Comparison of ENCODE assay signal across 27 cellular contexts in the genomic region with DNA sequence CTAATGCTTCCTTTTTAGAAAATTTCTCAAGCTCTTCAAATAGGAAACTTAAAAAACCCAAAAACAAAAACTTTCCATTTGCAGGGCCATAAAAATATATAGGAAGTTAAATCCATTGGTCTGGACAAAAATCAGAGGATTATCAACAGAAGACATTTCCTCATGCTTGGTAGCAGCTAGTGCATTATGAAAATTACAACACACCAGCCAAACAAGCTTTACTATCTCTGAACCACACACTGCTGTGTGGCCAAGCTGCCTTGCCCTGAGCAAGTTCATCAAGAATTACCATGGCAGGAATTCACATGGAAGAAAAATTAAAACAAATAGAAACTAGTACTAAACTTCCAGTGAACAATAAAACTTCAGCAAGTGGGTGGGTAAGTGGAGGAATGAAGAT. TPM values are rescaled to one million over a fixed set of nuclear protein-coding genes. Genes with fewer than 3 reads are reported as not detected.
DNase-seq lines count a peak whose midpoint lies in the region; ATAC-seq and TF ChIP-seq lines count a peak whose summit lies in the region.
"Had no signal": no experiment of that assay in that cellular context is flagged by ENCODE, and none has a peak within 500 bp of the region (broad histone marks: within the 10 kb centered on the region; RNA-seq: fewer than 3 reads in every experiment).

No MANE protein-coding gene starts in this region.

- H4K91ac ChIP-seq in trophoblast cell (ENCODE audit: low read depth, low read length): no peak overlapping the region

- peaks cover 18% of the 10 kb centered on the region for H3F3A ChIP-seq in neural progenitor cell (ENCODE audit: low read depth)

- no peak overlapping the region for H2AK5ac ChIP-seq in trophoblast cell (ENCODE audit: low read length)

- no peak overlapping the region for H3K23ac ChIP-seq in trophoblast cell (ENCODE audit: low read length)

- no peak overlapping the region for H3K18ac ChIP-seq in trophoblast cell (ENCODE audit: low read length)

- H3K14ac ChIP-seq in trophoblast cell (ENCODE audit: low read length): no peak overlapping the region

- H3K36me3 ChIP-seq in adipocyte (ENCODE audit: control insufficient read depth, insufficient read depth, low read length, severe bottlenecking): no peaks in the 10 kb centered on the region
- no peaks in the 10 kb centered on the region for H3K36me3 ChIP-seq in esophagus squamous epithelium
- no peaks in the 10 kb centered on the region for H3K36me3 ChIP-seq in trophoblast cell (ENCODE audit: control insufficient read depth in 1 of 2, insufficient read depth in 2 of 2, low read length in 2 of 2)
- H3K36me3 ChIP-seq in neural progenitor cell: no peaks in the 10 kb centered on the region
- H3K36me3 ChIP-seq: lower lobe of right lung, upper lobe of right lung had no signal

- no peak overlapping the region for H2BK12ac ChIP-seq in trophoblast cell (ENCODE audit: low read length)

- H2BK5ac ChIP-seq in trophoblast cell (ENCODE audit: low read depth, low read length, poor library complexity): no peak overlapping the region

- H3K4me1 Mint-ChIP-seq in neural progenitor cell: peaks cover 24% of the 10 kb centered on the region

- no peak overlapping the region for H3K9ac ChIP-seq in adipocyte (ENCODE audit: low read length)
- no peak overlapping the region for H3K9ac ChIP-seq in trophoblast cell (ENCODE audit: low read length)
- H3K9ac ChIP-seq in neural progenitor cell: no peak overlapping the region
- H3K9ac ChIP-seq: GM23248 had no signal

- no peak overlapping the region for H4K8ac ChIP-seq in trophoblast cell (ENCODE audit: low read depth, low read length)

- no peak overlapping the region for H3K27ac Mint-ChIP-seq in neural progenitor cell
- H3K27ac Mint-ChIP-seq: activated CD8-positive, alpha-beta T cell treated with anti-CD3 and anti-CD28 coated beads, Interleukin-2, amount 10 ng/mL, durations not matched to agents 7 days and 5 days; dendritic cell treated with granulocyte-macrophage colony-stimulating factor and Interleukin-4, amounts not matched to agents 40 ng/mL and 50 ng/mL, for 4 days had no signal

- peaks cover 36% of the 10 kb centered on the region for H3K9me3 Mint-ChIP-seq in neural progenitor cell
- H3K9me3 Mint-ChIP-seq: dendritic cell treated with granulocyte-macrophage colony-stimulating factor and Interleukin-4, amounts not matched to agents 40 ng/mL and 50 ng/mL, for 4 days had no signal

- DNase-seq in SIG-M5 treated with dmso at 0.1 percent for 504 hours (lab: John Stamatoyannopoulos, UW; ENCODE audit: unreplicated experiment) (peak; percentile 51), SIG-M5 (lab: John Stamatoyannopoulos, UW) (no peak), adipocyte (ENCODE audit: low read depth) (peak; percentile 21), esophagus squamous epithelium (lab: John Stamatoyannopoulos, UW) (no peak), trophoblast cell (peak; percentile 11 to 57), neural progenitor cell (ENCODE audit: low spot score) (no peak)
- DNase-seq: 8988T; activated CD8-positive, alpha-beta T cell treated with anti-CD3 and anti-CD28 coated beads, Interleukin-2, amount 10 ng/mL, durations not matched to agents 7 days and 5 days; activated gamma-delta T cell treated with Interleukin-2 at 50 U/mL for 16 hours; amniotic stem cell; COR-L47; DMS79 treated with DMSO at 0.1 percent for 48 hours; GM23248; kidney; lower lobe of right lung; NCI-H1436 treated with DMSO at 0.1 percent for 48 hours; NCI-H524 treated with DMSO at 0.1 percent for 48 hours; nucleus accumbens; retina; stimulated activated CD8-positive, alpha-beta memory T cell treated with anti-CD3 and anti-CD28 coated beads, Interleukin-4, amount 100 ng/mL, for 48 hours; T1000; upper lobe of right lung had no signal

- H3K27me3 ChIP-seq in adipocyte (replicated peaks; ENCODE audit: control insufficient read depth, insufficient read depth, low read length) (no peaks in the 10 kb centered on the region), esophagus squamous epithelium (no peaks in the 10 kb centered on the region), trophoblast cell (ENCODE audit: insufficient read depth, low read length) (no peaks in the 10 kb centered on the region), neural progenitor cell (peaks cover 7% of the 10 kb centered on the region)
- H3K27me3 ChIP-seq: upper lobe of right lung had no signal

- ATAC-seq in GM21737 (IDR thresholded peaks at IDR 0.05; ENCODE audit: unreplicated experiment) (no peak), GM19324 (IDR thresholded peaks at IDR 0.05; ENCODE audit: low FRiP score, unreplicated experiment) (no peak)
- ATAC-seq: activated CD4-positive, CD25-positive, alpha-beta regulatory T cell treated with anti-CD3 and anti-CD28 coated beads, Interleukin-2, amount 50 U/mL, for 24 hours; activated CD8-positive, alpha-beta T cell treated with anti-CD3 and anti-CD28 coated beads, Interleukin-2, amount 10 ng/mL, durations not matched to agents 7 days and 5 days; lower lobe of right lung; upper lobe of right lung had no signal

- peak overlapping the region; percentile 34 to 98 (median 77) for H3K27ac ChIP-seq in esophagus squamous epithelium
- no peak overlapping the region for H3K27ac ChIP-seq in trophoblast cell (ENCODE audit: low read depth, low read length)
- H3K27ac ChIP-seq in neural progenitor cell: no peak overlapping the region
- H3K27ac ChIP-seq: GM23248, lower lobe of right lung, SK-N-MC, upper lobe of right lung had no signal

- peaks cover 13% of the 10 kb centered on the region for H3K79me2 ChIP-seq in trophoblast cell (ENCODE audit: control insufficient read depth, insufficient read depth, low read length, poor library complexity)
- peaks cover 95% of the 10 kb centered on the region for H3K79me2 ChIP-seq in neural progenitor cell (ENCODE audit: low read depth)

- TF ChIP-seq CTCF in esophagus squamous epithelium (IDR thresholded peaks at IDR 0.05) (no peak), neural progenitor cell (IDR thresholded peaks at IDR 0.05) (no peak)

- H2AFZ ChIP-seq in trophoblast cell (ENCODE audit: insufficient read depth, low read length, poor library complexity) (no peak overlapping the region), neural progenitor cell (replicated peaks) (no peak overlapping the region)
- H2AFZ ChIP-seq: GM23248 had no signal

- no peak overlapping the region for H2BK120ac ChIP-seq in trophoblast cell (ENCODE audit: insufficient read depth, low read length, poor library complexity)

- H3K4me1 ChIP-seq in adipocyte (ENCODE audit: control insufficient read depth, insufficient read depth, low read length) (peaks cover 28% of the 10 kb centered on the region), esophagus squamous epithelium (peaks cover 24 to 65% (median 24%) of the 10 kb centered on the region in 3 donors), trophoblast cell (ENCODE audit: control insufficient read depth in 1 of 2, insufficient read depth in 2 of 2, low read length in 2 of 2) (peaks cover 14 to 15% of the 10 kb centered on the region in 2 experiments), neural progenitor cell (peaks cover 18% of the 10 kb centered on the region)

- peaks cover 40% of the 10 kb centered on the region for H3K36me3 Mint-ChIP-seq in neural progenitor cell

- H3K79me1 ChIP-seq in trophoblast cell (ENCODE audit: low read length): peaks cover 13% of the 10 kb centered on the region

- peaks cover 2% of the 10 kb centered on the region for H3K27me3 Mint-ChIP-seq in neural progenitor cell (ENCODE audit: insufficient read depth, low read depth)

- H3K4ac ChIP-seq in trophoblast cell (ENCODE audit: low read depth, low read length): peak overlapping the region; percentile 43

- no peak overlapping the region for H4K12ac ChIP-seq in trophoblast cell (ENCODE audit: low read depth, low read length)

- H3K4me3 ChIP-seq in adipocyte (ENCODE audit: low read length) (no peak overlapping the region), esophagus squamous epithelium (no peak overlapping the region), trophoblast cell (ENCODE audit: low read depth, low read length) (no peak overlapping the region), neural progenitor cell (no peak overlapping the region)
- H3K4me3 ChIP-seq: GM23248, lower lobe of right lung, SK-N-MC, upper lobe of right lung had no signal

- H3K4me2 ChIP-seq in trophoblast cell (ENCODE audit: low read length): no peak overlapping the region
- H3K4me2 ChIP-seq in neural progenitor cell: no peak overlapping the region

- H3K9me3 ChIP-seq in adipocyte (ENCODE audit: control insufficient read depth, low read length) (no peaks in the 10 kb centered on the region), esophagus squamous epithelium (no peaks in the 10 kb centered on the region), trophoblast cell (ENCODE audit: insufficient read depth, low read depth, low read length) (no peaks in the 10 kb centered on the region), neural progenitor cell (ENCODE audit: low read depth) (no peaks in the 10 kb centered on the region)
- H3K9me3 ChIP-seq: lower lobe of right lung, upper lobe of right lung had no signal

- no peak for TF ChIP-seq POLR2A in esophagus squamous epithelium (IDR thresholded peaks at IDR 0.05)

- intact Hi-C loops in esophagus squamous epithelium (cut with DNase I): no loop called here

- peaks cover 24% of the 10 kb centered on the region for H4K20me1 ChIP-seq in neural progenitor cell (ENCODE audit: low read depth)

- H3K4me3 Mint-ChIP-seq in neural progenitor cell: no peak overlapping the region
- H3K4me3 Mint-ChIP-seq: activated CD8-positive, alpha-beta T cell treated with anti-CD3 and anti-CD28 coated beads, Interleukin-2, amount 10 ng/mL, durations not matched to agents 7 days and 5 days; dendritic cell treated with granulocyte-macrophage colony-stimulating factor and Interleukin-4, amounts not matched to agents 40 ng/mL and 50 ng/mL, for 4 days had no signal

RNA-seq across cellular contexts. Expression of a gene that starts 3.6 kb away (rescaled TPM):
- 10 to 100 TPM; 12.0 to 22.1 (median 12.9) TPM for total RNA-seq in esophagus squamous epithelium
- 15.8 and 16.9 TPM in 2 replicates for polyA plus RNA-seq in trophoblast cell (2013)
- 27.7 and 51.3 TPM in 2 replicates for total RNA-seq in neural progenitor cell (ENCODE audit: low replicate concordance)

Comparison
In these comparisons a context has a peak if more than half of its experiments do, and no peak if none do; other contexts are left out.
1. DNase-seq: peak in SIG-M5 treated with dmso at 0.1 percent for 504 hours (single experiment), adipocyte (single experiment) and trophoblast cell (2 of 2); none in SIG-M5 (single experiment), esophagus squamous epithelium (single experiment) and neural progenitor cell (single experiment).
2. H3K27ac ChIP-seq: peak in esophagus squamous epithelium (4 of 4); none in trophoblast cell (single experiment) and neural progenitor cell (single experiment).